25 cellular contexts compared by ENCODE assay signal in the genomic region with DNA sequence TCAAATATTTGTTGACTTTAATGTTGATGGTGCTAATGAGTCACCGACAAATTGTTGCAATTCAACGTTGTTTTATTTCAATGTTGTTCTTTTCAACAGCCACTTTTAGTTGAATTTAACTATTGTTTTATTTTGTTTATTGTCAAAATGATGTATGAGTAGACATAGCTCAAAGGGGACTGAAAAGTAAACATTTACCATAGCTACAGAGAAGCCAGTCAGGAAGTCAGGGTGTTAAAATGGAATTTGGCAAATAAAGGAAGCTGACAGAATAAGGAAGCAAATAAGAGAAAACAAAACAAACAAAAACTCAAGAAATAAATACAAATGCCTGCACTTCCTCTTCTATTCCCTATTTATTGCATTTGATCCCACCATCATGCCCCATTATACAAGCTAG.
DNase-seq lines count a peak whose midpoint lies in the region; ATAC-seq, FAIRE-seq and TF ChIP-seq lines count a peak whose summit lies in the region.
"Had no signal": no experiment of that assay in that cellular context is flagged by ENCODE, and none has a peak within 500 bp of the region (broad histone marks: within the 10 kb centered on the region; RNA-seq: fewer than 3 reads in every experiment).

No MANE protein-coding gene starts in this region.

- no peaks in the 10 kb centered on the region for H3K36me3 ChIP-seq in HepG2 (replicated peaks in 1 of 2; ENCODE audit: control insufficient read depth in 1 of 2, insufficient read depth in 2 of 2, low read length in 2 of 2)
- H3K36me3 ChIP-seq in right lobe of liver, result no peaks in the 10 kb centered on the region
- H3K36me3 ChIP-seq: SJCRH30 had no signal

- no peak for DNase-seq in HepG2 (ENCODE audit: low spot score)
- DNase-seq in right lobe of liver, result no peak
- peak; percentile 22 for DNase-seq in NCI-H774 (lab: John Stamatoyannopoulos, UW)
- DNase-seq in fibroblast of villous mesenchyme (ENCODE audit: low read depth), result peak; percentile 6
- DNase-seq in D341Med (ENCODE audit: low spot score), result no peak
- DNase-seq in GF-D8 (lab: John Stamatoyannopoulos, UW), result no peak
- DNase-seq: Caco-2; CD8-positive, alpha-beta T cell; DMS 273 treated with DMSO at 0.1 percent for 48 hours; DND-41; MM.1S; NCI-H1048; NCI-H1417; NCI-H1694; NCI-H2171 treated with DMSO at 0.1 percent for 48 hours; NCI-H345; NCI-H524; NCI-H748 treated with DMSO at 0.1 percent for 48 hours; PC-3; SJCRH30 had no signal

- no peaks in the 10 kb centered on the region for H3K27me3 ChIP-seq in HepG2 (ENCODE audit: control insufficient read depth in 1 of 2, insufficient read depth in 2 of 2, low read length in 2 of 2)
- peaks cover 0 to 3% of the 10 kb centered on the region in 2 donors for H3K27me3 ChIP-seq in right lobe of liver
- H3K27me3 ChIP-seq: SJCRH30 had no signal

- in situ Hi-C loops in HepG2 (cut with HindIII; ENCODE audit: extremely low pct_ligation_motif_present, low pct_unique_long_range_greater_than_20kb), result no loop called here

- no peaks in the 10 kb centered on the region for H3K79me2 ChIP-seq in HepG2 (ENCODE audit: insufficient read depth, low read length)

- H3K4me1 ChIP-seq in HepG2 (ENCODE audit: insufficient read depth, low read length), result peaks cover 12% of the 10 kb centered on the region
- H3K4me1 ChIP-seq in right lobe of liver, result no peaks in the 10 kb centered on the region
- H3K4me1 ChIP-seq: Caco-2, SJCRH30 had no signal

- BruUV-seq in HepG2 (replicated peaks; lab: Mats Ljungman, UMichigan), result no TSS peak

- no peak for TF ChIP-seq RAD21 in HepG2 (CRISPR knock-in tag; IDR thresholded peaks at IDR 0.05)

- no peak for TF ChIP-seq POLR2A in HepG2 (IDR thresholded peaks at IDR 0.05; ENCODE audit: insufficient read depth in 1 of 2, low read depth in 2 of 2, low read length in 2 of 2)
- TF ChIP-seq POLR2A in right lobe of liver (IDR thresholded peaks at IDR 0.05), result no peak

- no peak for TF ChIP-seq CTCF in HepG2 (CRISPR knock-in tag; IDR thresholded peaks at IDR 0.05)
- no peak for TF ChIP-seq CTCF in right lobe of liver (IDR thresholded peaks at IDR 0.05)
- no peak for TF ChIP-seq CTCF in fibroblast of villous mesenchyme (IDR thresholded peaks at IDR 0.05; ENCODE audit: insufficient read depth, low read depth, low read length)

- CTCF ChIA-PET in HepG2 (lab: Yijun Ruan, JAX; ENCODE audit: low intra/inter-chr PET ratio, low total read pairs), result no interaction called here

- 29% methylated on average over 2 of the region's 2 CpGs for WGBS in HepG2 (ENCODE audit: low lambda C conversion rate)
- 50% methylated on average over 2 of the region's 2 CpGs for WGBS in right lobe of liver (ENCODE audit: insufficient coverage, low coverage, low lambda C conversion rate, missing lambda C conversion rate)

- POLR2A ChIA-PET in HepG2 (lab: Yijun Ruan, JAX), result no interaction called here

- no peak overlapping the region for H3K27ac ChIP-seq in HepG2 (ENCODE audit: extremely low read length, insufficient read depth, low read length)
- no peak overlapping the region for H3K27ac ChIP-seq in right lobe of liver
- H3K27ac ChIP-seq: C4-2B, SJCRH30 had no signal

- H3K9ac ChIP-seq in HepG2 (ENCODE audit: insufficient read depth, low read depth, low read length), result no peak overlapping the region

- ATAC-seq in HepG2 (no peak), right lobe of liver (no peak), HG02852 (IDR thresholded peaks at IDR 0.05; ENCODE audit: unreplicated experiment) (no peak)
- ATAC-seq: CD8-positive, alpha-beta T cell; PC-3; Right ventricle myocardium inferior; SK-N-SH treated with all-trans-retinoic acid at 6 μM for 48 hours had no signal

- TF ChIP-seq EP300 in HepG2 (IDR thresholded peaks at IDR 0.05; ENCODE audit: low read depth in 2 of 2, low read length in 2 of 2), result no peak
- TF ChIP-seq EP300 in HepG2 (CRISPR knock-in tag; IDR thresholded peaks at IDR 0.05; ENCODE audit: borderline replicate concordance), result no peak

- intact Hi-C loops in HepG2 (cut with micrococcal nuclease; ENCODE audit: unreplicated experiment), result no loop called here
- intact Hi-C loops in right lobe of liver (cut with DNase I), result no loop called here

- H3K4me2 ChIP-seq in HepG2 (ENCODE audit: low read depth, low read length), result no peak overlapping the region

- H4K20me1 ChIP-seq in HepG2 (ENCODE audit: insufficient read depth, low read length), result no peaks in the 10 kb centered on the region

- H2AFZ ChIP-seq in HepG2 (ENCODE audit: low read length), result no peak overlapping the region

- H3K9me3 ChIP-seq in HepG2 (ENCODE audit: low read length) (no peaks in the 10 kb centered on the region), right lobe of liver (no peaks in the 10 kb centered on the region)
- H3K9me3 ChIP-seq: Caco-2, SJCRH30 had no signal

- no peak for FAIRE-seq in HepG2 (lab: Jason Lieb, UNC)
- FAIRE-seq: H54 had no signal

- H3K4me3 ChIP-seq in HepG2 (replicated peaks in 1 of 3; ENCODE audit: insufficient read depth in 1 of 3, low read depth in 2 of 3, low read length in 3 of 3), result no peak overlapping the region
- H3K4me3 ChIP-seq in right lobe of liver, result no peak overlapping the region
- no peak overlapping the region for H3K4me3 ChIP-seq in fibroblast of villous mesenchyme (ENCODE audit: low read depth, low read length)
- H3K4me3 ChIP-seq: SJCRH30 had no signal

TF ChIP-seq in HepG2, 621 proteins besides CTCF, POLR2A, EP300 and RAD21 (continues in another document):
- TF ChIP-seq ZNF615 (CRISPR knock-in tag; IDR thresholded peaks at IDR 0.05; ENCODE audit: borderline replicate concordance) (no peak), ZFP1 (CRISPR knock-in tag; IDR thresholded peaks at IDR 0.05) (no peak), ZNF3 (CRISPR knock-in tag; IDR thresholded peaks at IDR 0.05) (no peak), U2AF1 (optimal IDR thresholded peaks at IDR 0.05; ENCODE audit: low read depth, low read length) (no peak), FOXA1 (IDR thresholded peaks at IDR 0.05) (no peak), FOXA1 (CRISPR knock-in tag; IDR thresholded peaks at IDR 0.05) (no peak), ELF3 (CRISPR knock-in tag; IDR thresholded peaks at IDR 0.05) (0 out of 2 replicates have a peak, but pooled peaks have one; percentile 27), ARID4A (CRISPR knock-in tag; IDR thresholded peaks at IDR 0.05; ENCODE audit: borderline replicate concordance) (no peak), ERF (CRISPR knock-in tag; IDR thresholded peaks at IDR 0.05) (no peak)
- TF ChIP-seq, protein P1, sequence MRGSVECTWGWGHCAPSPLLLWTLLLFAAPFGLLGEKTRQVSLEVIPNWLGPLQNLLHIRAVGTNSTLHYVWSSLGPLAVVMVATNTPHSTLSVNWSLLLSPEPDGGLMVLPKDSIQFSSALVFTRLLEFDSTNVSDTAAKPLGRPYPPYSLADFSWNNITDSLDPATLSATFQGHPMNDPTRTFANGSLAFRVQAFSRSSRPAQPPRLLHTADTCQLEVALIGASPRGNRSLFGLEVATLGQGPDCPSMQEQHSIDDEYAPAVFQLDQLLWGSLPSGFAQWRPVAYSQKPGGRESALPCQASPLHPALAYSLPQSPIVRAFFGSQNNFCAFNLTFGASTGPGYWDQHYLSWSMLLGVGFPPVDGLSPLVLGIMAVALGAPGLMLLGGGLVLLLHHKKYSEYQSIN (CRISPR knock-in tag; IDR thresholded peaks at IDR 0.05; ENCODE audit: borderline replicate concordance), result no peak
- TF ChIP-seq, protein P2, sequence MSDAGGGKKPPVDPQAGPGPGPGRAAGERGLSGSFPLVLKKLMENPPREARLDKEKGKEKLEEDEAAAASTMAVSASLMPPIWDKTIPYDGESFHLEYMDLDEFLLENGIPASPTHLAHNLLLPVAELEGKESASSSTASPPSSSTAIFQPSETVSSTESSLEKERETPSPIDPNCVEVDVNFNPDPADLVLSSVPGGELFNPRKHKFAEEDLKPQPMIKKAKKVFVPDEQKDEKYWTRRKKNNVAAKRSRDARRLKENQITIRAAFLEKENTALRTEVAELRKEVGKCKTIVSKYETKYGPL (CRISPR knock-in tag; IDR thresholded peaks at IDR 0.05), result no peak

Comparison
In these comparisons a context has a peak if more than half of its experiments do, and no peak if none do; other contexts are left out.
1. DNase-seq: peak in NCI-H774 (single experiment) and fibroblast of villous mesenchyme (single experiment); none in HepG2 (single experiment), right lobe of liver (0 of 3), D341Med (single experiment) and GF-D8 (single experiment).